In the genomic region with DNA sequence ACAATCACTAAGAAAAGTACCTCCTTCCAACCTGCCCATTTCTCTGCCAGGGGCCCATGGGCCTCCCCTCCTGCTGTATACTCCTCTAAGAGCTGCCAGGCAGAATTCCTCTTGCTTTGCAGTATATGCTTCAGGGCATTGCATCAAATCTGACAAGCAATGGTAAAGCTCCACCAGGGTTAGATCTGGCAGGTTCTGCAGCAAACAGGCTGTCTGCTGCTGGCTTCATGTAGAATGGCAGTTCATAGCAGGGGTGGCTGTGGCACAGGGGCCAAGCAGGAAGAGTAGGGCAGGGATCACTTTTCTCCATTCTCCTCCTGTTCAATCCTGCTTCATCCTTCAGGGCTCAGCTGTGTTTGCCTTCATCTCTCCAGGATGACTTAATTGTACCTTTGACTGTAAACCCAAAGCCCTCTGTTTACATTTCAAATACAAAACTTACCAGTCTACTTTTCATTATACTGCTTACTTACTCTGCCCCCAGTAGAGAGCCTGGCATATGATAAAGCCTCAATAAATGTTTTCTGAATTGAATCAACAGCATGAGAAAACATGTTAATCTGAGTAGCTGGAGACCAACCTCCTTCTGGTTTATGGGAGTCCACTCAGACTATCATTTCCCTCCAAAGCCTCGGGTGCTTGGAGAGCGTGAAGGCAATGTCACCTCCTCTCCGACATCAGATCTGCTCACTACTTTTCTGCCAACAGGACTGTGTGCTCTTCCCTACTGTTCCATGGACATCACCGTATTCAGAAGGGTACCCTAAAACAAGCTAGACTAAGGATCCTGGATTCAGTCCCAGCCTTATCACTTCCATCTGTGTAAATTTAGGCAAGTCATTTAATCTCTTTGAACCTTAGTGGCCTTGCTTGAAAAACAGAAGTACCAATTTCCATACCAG, we compare ENCODE assay signal across 12 cellular contexts.
DNase-seq lines count a peak whose midpoint lies in the region; ATAC-seq, FAIRE-seq and TF ChIP-seq lines count a peak whose summit lies in the region.
"Had no signal": no experiment of that assay in that cellular context is flagged by ENCODE, and none has a peak within 500 bp of the region (broad histone marks: within the 10 kb centered on the region; RNA-seq: fewer than 3 reads in every experiment).

No MANE protein-coding gene starts in this region.

- H3K4me1 ChIP-seq in colonic mucosa (peaks cover 8% of the 10 kb centered on the region), small intestine (ENCODE audit: control insufficient read depth in 2 of 2, insufficient read depth in 1 of 2, low read depth in 1 of 2, low read length in 1 of 2) (no peaks in the 10 kb centered on the region)

- ATAC-seq in left ventricle myocardium superior (no peak), HG02884 (IDR thresholded peaks at IDR 0.05; ENCODE audit: unreplicated experiment) (no peak)
- ATAC-seq: activated T-helper 17 cell treated with anti-CD3 and anti-CD28 coated beads, Interleukin-2, amount 50 U/mL, for 72 hours had no signal

- DNase-seq in NCI-H1092 treated with DMSO at 0.1 percent for 48 hours (lab: John Stamatoyannopoulos, UW): peak; percentile 68
- DNase-seq in NCI-H345 (lab: John Stamatoyannopoulos, UW): peak; percentile 90
- peak; percentile 40 for DNase-seq in colonic mucosa
- DNase-seq in small intestine: peak; percentile 1
- DNase-seq in left ventricle myocardium superior: no peak
- DNase-seq in HTR-8/SVneo (ENCODE audit: insufficient read length, low spot score): no peak
- DNase-seq: activated CD4-positive, alpha-beta T cell treated with anti-CD3 and anti-CD28 coated beads, Interleukin-2, amount 50 U/mL, for 4 hours; CD4-positive, alpha-beta memory T cell; left cardiac atrium; NCI-H1694 treated with DMSO at 0.1 percent for 48 hours had no signal

- no peaks in the 10 kb centered on the region for H3K36me3 ChIP-seq in colonic mucosa
- H3K36me3 ChIP-seq in small intestine (ENCODE audit: control insufficient read depth in 2 of 2, insufficient read depth in 2 of 2, low read length in 2 of 2): no peaks in the 10 kb centered on the region

- intact Hi-C loops in colonic mucosa (cut with DNase I) (no loop called here), left ventricle myocardium superior (cut with micrococcal nuclease) (no loop called here)

- H3K27ac ChIP-seq in colonic mucosa (no peak overlapping the region), small intestine (ENCODE audit: low read depth in 1 of 2, low read length in 1 of 2) (no peak overlapping the region)

- whole genome bisulfite sequencing in small intestine, 3 donors: 70 to 74% (median 71%) methylated on average over 4 of the region's 4 CpGs

- H3K9ac ChIP-seq in colonic mucosa (ENCODE audit: low read depth in 2 of 2, low read length in 2 of 2): no peak overlapping the region

- H3K4me3 ChIP-seq in colonic mucosa (no peak overlapping the region), small intestine (ENCODE audit: low read depth in 1 of 2, low read length in 2 of 2) (no peak overlapping the region)

- H3K27me3 ChIP-seq in colonic mucosa (no peaks in the 10 kb centered on the region), small intestine (ENCODE audit: control insufficient read depth in 2 of 2, insufficient read depth in 2 of 2, low read length in 2 of 2) (no peaks in the 10 kb centered on the region)

- FAIRE-seq in small intestine (lab: Jason Lieb, UNC) (no peak), HTR-8/SVneo (lab: Jason Lieb, UNC) (no peak)

- no peak for TF ChIP-seq CTCF in colonic mucosa (IDR thresholded peaks at IDR 0.05)

- H3K9me3 ChIP-seq in colonic mucosa (no peaks in the 10 kb centered on the region), small intestine (ENCODE audit: control insufficient read depth, low read depth) (no peaks in the 10 kb centered on the region)

Comparison
In these comparisons a context has a peak if more than half of its experiments do, and no peak if none do; other contexts are left out.
1. DNase-seq: peak in NCI-H1092 treated with DMSO at 0.1 percent for 48 hours (single experiment), NCI-H345 (single experiment), colonic mucosa (single experiment) and small intestine (single experiment); none in left ventricle myocardium superior (single experiment) and HTR-8/SVneo (single experiment).